In the genomic region with DNA sequence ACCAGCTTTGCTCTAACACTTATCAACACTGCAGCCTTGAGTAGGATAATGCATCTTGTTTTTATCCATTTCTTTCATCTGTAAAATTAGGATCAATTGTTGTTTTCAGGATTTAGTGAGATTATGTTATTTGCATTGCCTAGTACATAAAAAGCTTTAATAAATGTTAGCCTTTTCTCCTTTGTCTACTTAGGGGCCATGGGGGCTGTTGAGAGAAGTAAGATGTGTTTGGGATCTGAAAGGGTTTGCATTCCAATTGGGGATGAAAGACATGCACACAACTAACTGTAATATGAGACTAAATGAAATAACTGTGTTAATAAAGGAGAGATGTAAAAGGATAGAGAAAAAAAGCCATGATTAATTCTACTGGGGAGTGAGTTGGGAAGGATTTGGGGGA, we compare ENCODE assay signal across 24 cellular contexts.
"Had no signal": no experiment of that assay in that cellular context is flagged by ENCODE, and none has a peak within 500 bp of the region (broad histone marks: within the 10 kb centered on the region; RNA-seq: fewer than 3 reads in every experiment).

No MANE protein-coding gene starts in this region.

- H3K36me3 Mint-ChIP-seq: stimulated activated effector memory CD8-positive, alpha-beta T cell treated with anti-CD3 and anti-CD28 coated beads, Interleukin-12 subunit alpha, Interleukin-12 subunit beta, amount 100 ng/mL, for 72 hours; stimulated activated memory B cell treated with anti-CD40 and anti-IgM and Interleukin-4, amounts not matched to agents 10 μg/mL and 1 μg/mL and 100 μg/mL, for 72 hours; stimulated activated naive B cell treated with anti-CD40 and anti-IgM and Interleukin-4, amounts not matched to agents 10 μg/mL and 1 μg/mL and 100 μg/mL, for 72 hours; type B pancreatic cell had no signal

- H3K4me1 Mint-ChIP-seq: stimulated activated effector memory CD8-positive, alpha-beta T cell treated with anti-CD3 and anti-CD28 coated beads, Interleukin-12 subunit alpha, Interleukin-12 subunit beta, amount 100 ng/mL, for 72 hours; stimulated activated memory B cell treated with anti-CD40 and anti-IgM and Interleukin-4, amounts not matched to agents 10 μg/mL and 1 μg/mL and 100 μg/mL, for 72 hours; stimulated activated naive B cell treated with anti-CD40 and anti-IgM and Interleukin-4, amounts not matched to agents 10 μg/mL and 1 μg/mL and 100 μg/mL, for 72 hours; stimulated activated naive CD8-positive, alpha-beta T cell treated with anti-CD3 and anti-CD28 coated beads, Interleukin-15, amount 100 ng/mL, for 72 hours had no signal

- H3K27ac Mint-ChIP-seq: stimulated activated effector memory CD8-positive, alpha-beta T cell treated with anti-CD3 and anti-CD28 coated beads, Interleukin-12 subunit alpha, Interleukin-12 subunit beta, amount 100 ng/mL, for 72 hours; stimulated activated memory B cell treated with anti-CD40 and anti-IgM and Interleukin-4, amounts not matched to agents 10 μg/mL and 1 μg/mL and 100 μg/mL, for 72 hours; stimulated activated naive B cell treated with anti-CD40 and anti-IgM and Interleukin-4, amounts not matched to agents 10 μg/mL and 1 μg/mL and 100 μg/mL, for 72 hours; stimulated activated naive CD8-positive, alpha-beta T cell treated with anti-CD3 and anti-CD28 coated beads, Interleukin-15, amount 100 ng/mL, for 72 hours; stimulated activated naive CD8-positive, alpha-beta T cell treated with anti-CD3 and anti-CD28 coated beads, Interleukin-15, Interleukin-2, amounts not matched to agents 100 ng/mL and 50 ng/mL, for 24 hours; type B pancreatic cell had no signal

- H3K4me3 Mint-ChIP-seq: stimulated activated effector memory CD8-positive, alpha-beta T cell treated with anti-CD3 and anti-CD28 coated beads, Interleukin-12 subunit alpha, Interleukin-12 subunit beta, amount 100 ng/mL, for 72 hours; stimulated activated memory B cell treated with anti-CD40 and anti-IgM and Interleukin-4, amounts not matched to agents 10 μg/mL and 1 μg/mL and 100 μg/mL, for 72 hours; stimulated activated naive B cell treated with anti-CD40 and anti-IgM and Interleukin-4, amounts not matched to agents 10 μg/mL and 1 μg/mL and 100 μg/mL, for 72 hours; stimulated activated naive CD8-positive, alpha-beta T cell treated with anti-CD3 and anti-CD28 coated beads, Interleukin-15, amount 100 ng/mL, for 72 hours; stimulated activated naive CD8-positive, alpha-beta T cell treated with anti-CD3 and anti-CD28 coated beads, Interleukin-15, Interleukin-2, amounts not matched to agents 100 ng/mL and 50 ng/mL, for 24 hours; type B pancreatic cell had no signal

- ATAC-seq: stimulated activated effector memory CD8-positive, alpha-beta T cell treated with anti-CD3 and anti-CD28 coated beads, Interleukin-12 subunit alpha, Interleukin-12 subunit beta, amount 100 ng/mL, for 72 hours; stimulated activated memory B cell treated with anti-CD40 and anti-IgM and Interleukin-4, amounts not matched to agents 10 μg/mL and 1 μg/mL and 100 μg/mL, for 72 hours; stimulated activated naive B cell treated with anti-CD40 and anti-IgM and Interleukin-4, amounts not matched to agents 10 μg/mL and 1 μg/mL and 100 μg/mL, for 72 hours; stimulated activated naive CD8-positive, alpha-beta T cell treated with anti-CD3 and anti-CD28 coated beads, Interleukin-15, amount 100 ng/mL, for 72 hours; stimulated activated naive CD8-positive, alpha-beta T cell treated with anti-CD3 and anti-CD28 coated beads, Interleukin-15, Interleukin-2, amounts not matched to agents 100 U/mL and 50 U/mL, for 24 hours; upper lobe of right lung had no signal

- H3K27me3 Mint-ChIP-seq: stimulated activated memory B cell treated with anti-CD40 and anti-IgM and Interleukin-4, amounts not matched to agents 10 μg/mL and 1 μg/mL and 100 μg/mL, for 72 hours; stimulated activated naive B cell treated with anti-CD40 and anti-IgM and Interleukin-4, amounts not matched to agents 10 μg/mL and 1 μg/mL and 100 μg/mL, for 72 hours; stimulated activated naive CD8-positive, alpha-beta T cell treated with anti-CD3 and anti-CD28 coated beads, Interleukin-15, Interleukin-2, amounts not matched to agents 100 ng/mL and 50 ng/mL, for 24 hours had no signal

- H3K9me3 Mint-ChIP-seq: stimulated activated memory B cell treated with anti-CD40 and anti-IgM and Interleukin-4, amounts not matched to agents 10 μg/mL and 1 μg/mL and 100 μg/mL, for 72 hours; stimulated activated naive CD8-positive, alpha-beta T cell treated with anti-CD3 and anti-CD28 coated beads, Interleukin-15, Interleukin-2, amounts not matched to agents 100 ng/mL and 50 ng/mL, for 24 hours; type B pancreatic cell had no signal

- DNase-seq: stimulated activated CD4-positive, alpha-beta T cell treated with anti-CD3 and anti-CD28 coated beads, Interleukin-2, amount 100 ng/mL, for 48 hours; stimulated activated CD4-positive, alpha-beta T cell treated with anti-CD3 and anti-CD28 coated beads, Interleukin-4, amount 100 ng/mL, for 1 hour; stimulated activated CD4-positive, alpha-beta T cell treated with anti-CD3 and anti-CD28 coated beads, Interleukin-4, amount 100 ng/mL, for 24 hours; stimulated activated CD4-positive, alpha-beta T cell treated with anti-CD3 and anti-CD28 coated beads, Interleukin-4, amount 100 ng/mL, for 4 hours; stimulated activated CD8-positive, alpha-beta memory T cell treated with anti-CD3 and anti-CD28 coated beads, Interleukin-4, amount 100 ng/mL, for 48 hours; stimulated activated naive B cell treated with anti-CD40 and anti-IgM and Interleukin-4, amounts not matched to agents 10 μg/mL and 1 μg/mL and 100 μg/mL, for 72 hours; stimulated activated naive CD4-positive, alpha-beta T cell; stimulated activated naive CD4-positive, alpha-beta T cell treated with Interleukin-2 at 50 U/mL for 16 hours; stimulated activated naive CD8-positive, alpha-beta T cell treated with anti-CD3 and anti-CD28 coated beads, Interleukin-15, amount 100 ng/mL, for 72 hours; stimulated activated naive CD8-positive, alpha-beta T cell treated with anti-CD3 and anti-CD28 coated beads, Interleukin-15, Interleukin-2, amounts not matched to agents 100 U/mL and 50 U/mL, for 24 hours; stomach; substantia nigra; testis; thyroid gland; tibial artery; transverse colon; trophoblast cell; upper lobe of left lung; upper lobe of right lung; uterus had no signal
